Comparison of ENCODE assay signal across 33 cellular contexts in genomic region chr21:18636897-18637296, GRCh38.
"Had no signal": no experiment of that assay in that cellular context is flagged by ENCODE, and none has a peak within 500 bp of the region (broad histone marks: within the 10 kb centered on the region; RNA-seq: fewer than 3 reads in every experiment).

No MANE protein-coding gene starts in this region.

- H3K27me3 ChIP-seq: adrenal gland, ascending aorta, body of pancreas, brain microvascular endothelial cell, breast epithelium, cardiac muscle cell had no signal

- H3K9me3 ChIP-seq: adrenal gland, body of pancreas, breast epithelium had no signal

- H3K36me3 ChIP-seq: adrenal gland, ascending aorta, brain microvascular endothelial cell, breast epithelium, cardiac muscle cell had no signal

- H3K4me3 ChIP-seq: adrenal gland, ascending aorta, body of pancreas, breast epithelium, cardiac muscle cell had no signal

- H3K27ac ChIP-seq: adrenal gland, ascending aorta, body of pancreas, brain microvascular endothelial cell, breast epithelium, cardiac muscle cell had no signal

- FAIRE-seq: astrocyte, bronchial epithelial cell had no signal

- H3K4me1 ChIP-seq: adrenal gland, body of pancreas, breast epithelium had no signal

- DNase-seq: activated effector memory CD4-positive, alpha-beta T cell treated with anti-CD3 and anti-CD28 coated beads, Interleukin-2, amount 50 U/mL, for 16 hours; activated effector memory CD4-positive, alpha-beta T cell treated with Interleukin-2 at 50 U/mL for 16 hours; activated gamma-delta T cell; activated gamma-delta T cell treated with Interleukin-2 at 50 U/mL for 16 hours; activated naive CD4-positive, alpha-beta T cell; activated naive CD4-positive, alpha-beta T cell treated with anti-CD3 and anti-CD28 coated beads for 36 hours; activated naive CD4-positive, alpha-beta T cell treated with anti-CD3 and anti-CD28 coated beads, Interleukin-2, amount 10 ng/mL, durations not matched to agents 7 days and 5 days; activated naive CD4-positive, alpha-beta T cell treated with anti-CD3 and anti-CD28 coated beads, Interleukin-2, amount 50 U/mL, for 16 hours; activated naive CD4-positive, alpha-beta T cell treated with Interleukin-2 at 50 U/mL for 16 hours; activated naive CD8-positive, alpha-beta T cell treated with anti-CD3 and anti-CD28 coated beads for 36 hours; activated naive CD8-positive, alpha-beta T cell treated with anti-CD3 and anti-CD28 coated beads, Interleukin-2, amount 10 ng/mL, durations not matched to agents 7 days and 5 days; activated naive CD8-positive, alpha-beta T cell treated with anti-CD3 and anti-CD28 coated beads, Interleukin-2, amount 50 U/mL, for 24 hours; activated T-cell treated with anti-CD3 and anti-CD28 coated beads, Interleukin-2, amount 50 U/mL, for 24 hours; activated T-cell treated with anti-CD3 and anti-CD28 coated beads, Interleukin-2, amount 50 U/mL, for 4 hours; activated T-cell treated with anti-CD3 and anti-CD28 coated beads, Interleukin-2, amount 50 U/mL, for 48 hours; activated T-cell treated with anti-CD3 and anti-CD28 coated beads, Interleukin-2, amount 50 U/mL, for 72 hours; adrenal gland; amniotic stem cell; amygdala; anterior cingulate cortex; aorta; body of pancreas; brain microvascular endothelial cell; caudate nucleus; central memory CD4-positive, alpha-beta T cell; cerebellar nuclear complex had no signal

- ATAC-seq: activated naive CD4-positive, alpha-beta T cell treated with anti-CD3 and anti-CD28 coated beads, Interleukin-2, amount 50 U/mL, for 72 hours; activated naive CD8-positive, alpha-beta T cell treated with anti-CD3 and anti-CD28 coated beads, Interleukin-2, amount 50 U/mL, for 24 hours; activated T-cell treated with anti-CD3 and anti-CD28 coated beads, Interleukin-2, amount 50 U/mL, for 4 hours; activated T-cell treated with anti-CD3 and anti-CD28 coated beads, Interleukin-2, amount 50 U/mL, for 72 hours; activated T-helper 17 cell treated with anti-CD3 and anti-CD28 coated beads, Interleukin-2, amount 50 U/mL, for 72 hours; body of pancreas had no signal
